8 cellular contexts compared by ENCODE assay signal in genomic region chrX:96685205-96686099, GRCh38. TPM values are rescaled to one million over a fixed set of nuclear protein-coding genes. Genes with fewer than 3 reads are reported as not detected.
DNase-seq lines count a peak whose midpoint lies in the region; ATAC-seq and TF ChIP-seq lines count a peak whose summit lies in the region.

No MANE protein-coding gene starts in this region.

- no peaks in the 10 kb centered on the region for H3K9me3 Mint-ChIP-seq in Calu3 (ENCODE audit: low read depth, unreplicated experiment)
- H3K9me3 Mint-ChIP-seq in mesothelial cell of epicardium: no peaks in the 10 kb centered on the region
- no peaks in the 10 kb centered on the region for H3K9me3 Mint-ChIP-seq in stimulated activated effector memory CD8-positive, alpha-beta T cell treated with anti-CD3 and anti-CD28 coated beads, Interleukin-12 subunit alpha, Interleukin-12 subunit beta, amount 100 ng/mL, for 72 hours

- peak overlapping the region; percentile 65 for H3K27ac ChIP-seq in effector memory CD4-positive, alpha-beta T cell (ENCODE audit: insufficient read depth, low read length, poor library complexity, severe bottlenecking)

- TF ChIP-seq CTCF in Calu3 (IDR thresholded peaks at IDR 0.05; ENCODE audit: unreplicated experiment): no peak
- no peak for TF ChIP-seq CTCF in mesothelial cell of epicardium (IDR thresholded peaks at IDR 0.05; ENCODE audit: unreplicated experiment)

- BruUV-seq in Calu3 (replicated peaks; lab: Mats Ljungman, UMichigan): TSS peak; percentile 87

- H3K27me3 Mint-ChIP-seq in Calu3 (ENCODE audit: unreplicated experiment) (no peaks in the 10 kb centered on the region), mesothelial cell of epicardium (ENCODE audit: low read depth) (no peaks in the 10 kb centered on the region)

- no peaks in the 10 kb centered on the region for H3K27me3 ChIP-seq in effector memory CD4-positive, alpha-beta T cell (replicated peaks; ENCODE audit: control insufficient read depth, insufficient read depth, low read length, poor library complexity, severe bottlenecking)

- intact Hi-C loops in Calu3 (cut with micrococcal nuclease; ENCODE audit: unreplicated experiment): loop anchor here (5.0 to 10.0 kb wide), 4 partner anchors 67 to 313 kb away; no protein-coding TSS in a partner anchor

- H3K4me1 Mint-ChIP-seq in Calu3 (ENCODE audit: low read depth, unreplicated experiment) (peaks cover 19% of the 10 kb centered on the region), mesothelial cell of epicardium (peaks cover 20% of the 10 kb centered on the region)
- peaks cover 12% of the 10 kb centered on the region for H3K4me1 Mint-ChIP-seq in stimulated activated effector memory CD8-positive, alpha-beta T cell treated with anti-CD3 and anti-CD28 coated beads, Interleukin-12 subunit alpha, Interleukin-12 subunit beta, amount 100 ng/mL, for 72 hours

- CTCF ChIA-PET in Calu3 (lab: Charles Lee): no interaction called here

- H3K36me3 ChIP-seq in effector memory CD4-positive, alpha-beta T cell (ENCODE audit: control insufficient read depth, insufficient read depth, low read length): no peaks in the 10 kb centered on the region

- peak overlapping the region; percentile 100 for H3K4me3 Mint-ChIP-seq in Calu3 (ENCODE audit: low read depth, unreplicated experiment)
- H3K4me3 Mint-ChIP-seq in mesothelial cell of epicardium: peak overlapping the region; percentile 97
- H3K4me3 Mint-ChIP-seq in stimulated activated effector memory CD8-positive, alpha-beta T cell treated with anti-CD3 and anti-CD28 coated beads, Interleukin-12 subunit alpha, Interleukin-12 subunit beta, amount 100 ng/mL, for 72 hours: peak overlapping the region; percentile 90

- H3K4me1 ChIP-seq in effector memory CD4-positive, alpha-beta T cell (ENCODE audit: control insufficient read depth, insufficient read depth, low read length, poor library complexity, severe bottlenecking): no peaks in the 10 kb centered on the region

- no peaks in the 10 kb centered on the region for H3K9me3 ChIP-seq in effector memory CD4-positive, alpha-beta T cell (ENCODE audit: control insufficient read depth, low read length)

- TF ChIP-seq RAD21 in Ishikawa (IDR thresholded peaks at IDR 0.05; ENCODE audit: low read depth): no peak

- peaks cover 24% of the 10 kb centered on the region for H3K36me3 Mint-ChIP-seq in Calu3 (ENCODE audit: insufficient read depth, unreplicated experiment)
- H3K36me3 Mint-ChIP-seq in mesothelial cell of epicardium: no peaks in the 10 kb centered on the region
- H3K36me3 Mint-ChIP-seq in stimulated activated effector memory CD8-positive, alpha-beta T cell treated with anti-CD3 and anti-CD28 coated beads, Interleukin-12 subunit alpha, Interleukin-12 subunit beta, amount 100 ng/mL, for 72 hours: no peaks in the 10 kb centered on the region

- ATAC-seq in GM21526 (IDR thresholded peaks at IDR 0.05; ENCODE audit: low FRiP score, unreplicated experiment): peak; percentile 30
- ATAC-seq in stimulated activated effector memory CD8-positive, alpha-beta T cell treated with anti-CD3 and anti-CD28 coated beads, Interleukin-12 subunit alpha, Interleukin-12 subunit beta, amount 100 ng/mL, for 72 hours: peak; percentile 85

- TF ChIP-seq EP300 in Ishikawa (IDR thresholded peaks at IDR 0.05; ENCODE audit: borderline replicate concordance): no peak

- peak; percentile 24 for DNase-seq in Calu3
- DNase-seq in activated CD4-positive, alpha-beta T cell treated with anti-CD3 and anti-CD28 coated beads for 48 hours: peak; percentile 65
- DNase-seq in effector memory CD4-positive, alpha-beta T cell: peak in 2 of 3 donors; percentile 11 to 13
- DNase-seq in mesothelial cell of epicardium (ENCODE audit: low spot score in 2 of 2, unreplicated experiment in 2 of 2): peak in 1 of 2 experiments; percentile 55
- peak; percentile 6 to 58 for DNase-seq in stimulated activated effector memory CD8-positive, alpha-beta T cell treated with anti-CD3 and anti-CD28 coated beads, Interleukin-12 subunit alpha, Interleukin-12 subunit beta, amount 100 ng/mL, for 72 hours (ENCODE audit: low spot score in 2 of 2)
- no peak for DNase-seq in GM19238 (ENCODE audit: insufficient read length, low spot score)

- peak overlapping the region; percentile 93 for H3K27ac Mint-ChIP-seq in Calu3 (ENCODE audit: unreplicated experiment)
- peak overlapping the region; percentile 78 for H3K27ac Mint-ChIP-seq in mesothelial cell of epicardium
- peak overlapping the region; percentile 96 for H3K27ac Mint-ChIP-seq in stimulated activated effector memory CD8-positive, alpha-beta T cell treated with anti-CD3 and anti-CD28 coated beads, Interleukin-12 subunit alpha, Interleukin-12 subunit beta, amount 100 ng/mL, for 72 hours

- peak overlapping the region; percentile 76 for H3K4me3 ChIP-seq in effector memory CD4-positive, alpha-beta T cell (ENCODE audit: insufficient read depth, low read depth, low read length, poor library complexity, severe bottlenecking)

TF ChIP-seq in Ishikawa, 13 proteins besides CTCF, POLR2A, EP300 and RAD21:
- peak; percentile 54; the same call in 1 of the 2 replicates for TF ChIP-seq MAX (IDR thresholded peaks at IDR 0.05)
- TF ChIP-seq NFIC (IDR thresholded peaks at IDR 0.05): no peak

RNA-seq across cellular contexts. Expression of gene DIAPH2, which starts 0.8 kb away (rescaled TPM):
- total RNA-seq in Calu3 (2022) (20.9 and 24.2 TPM in 2 replicates), mesothelial cell of epicardium (18.0 to 20.1 TPM (median 19.2 TPM) in 3 replicates)
